11 cellular contexts compared by ENCODE assay signal in genomic region chr11:48170840-48171233, GRCh38. TPM values are rescaled to one million over a fixed set of nuclear protein-coding genes. Genes with fewer than 3 reads are reported as not detected.
DNase-seq lines count a peak whose midpoint lies in the region; ATAC-seq and TF ChIP-seq lines count a peak whose summit lies in the region.
"Had no signal": no experiment of that assay in that cellular context is flagged by ENCODE, and none has a peak within 500 bp of the region (broad histone marks: within the 10 kb centered on the region; RNA-seq: fewer than 3 reads in every experiment).

No MANE protein-coding gene starts in this region.

- no peak overlapping the region for H3K4me3 Mint-ChIP-seq in chondrocyte (ENCODE audit: unreplicated experiment)
- peak overlapping the region in 2 of 10 donors; percentile 18 to 21 for H3K4me3 Mint-ChIP-seq in naive thymus-derived CD4-positive, alpha-beta T cell

- POLR2A ChIA-PET in naive thymus-derived CD4-positive, alpha-beta T cell (lab: Charles Lee): no interaction called here

- WGBS in gastroesophageal sphincter (ENCODE audit: low coverage in 1 of 2), 2 donors: 71 to 80% methylated on average over 4 of the region's 4 CpGs

- no peak overlapping the region for H3K9ac ChIP-seq in BLaER1

- H3K9me3 ChIP-seq in BLaER1 (peaks cover 19% of the 10 kb centered on the region), gastroesophageal sphincter (no peaks in the 10 kb centered on the region)
- no peaks in the 10 kb centered on the region for H3K9me3 ChIP-seq in naive thymus-derived CD4-positive, alpha-beta T cell (ENCODE audit: control insufficient read depth in 2 of 3, low read length in 3 of 3)

- peak overlapping the region; percentile 90 for H3K27ac ChIP-seq in BLaER1
- H3K27ac ChIP-seq in naive thymus-derived CD4-positive, alpha-beta T cell (ENCODE audit: low read depth, low read length): no peak overlapping the region
- H3K27ac ChIP-seq in gastroesophageal sphincter: peak overlapping the region in 1 of 4 donors; percentile 24

- no peaks in the 10 kb centered on the region for H3K27me3 Mint-ChIP-seq in chondrocyte (ENCODE audit: low read depth)
- no peaks in the 10 kb centered on the region for H3K27me3 Mint-ChIP-seq in naive thymus-derived CD4-positive, alpha-beta T cell

- H3K4me3 ChIP-seq in BLaER1 (peak overlapping the region; percentile 37; the same call in 1 of the 2 replicates), gastroesophageal sphincter (no peak overlapping the region)
- H3K4me3 ChIP-seq in naive thymus-derived CD4-positive, alpha-beta T cell (ENCODE audit: low read length): no peak overlapping the region

- H3K36me3 Mint-ChIP-seq in chondrocyte (ENCODE audit: low read depth): peaks cover 7% of the 10 kb centered on the region
- H3K36me3 Mint-ChIP-seq in naive thymus-derived CD4-positive, alpha-beta T cell: peaks cover 0 to 27% (median 22%) of the 10 kb centered on the region in 5 donors

- H3K27me3 ChIP-seq in BLaER1: no peaks in the 10 kb centered on the region
- H3K27me3 ChIP-seq in naive thymus-derived CD4-positive, alpha-beta T cell (ENCODE audit: control insufficient read depth in 2 of 2, insufficient read depth in 2 of 2, low read length in 2 of 2): no peaks in the 10 kb centered on the region
- H3K27me3 ChIP-seq in gastroesophageal sphincter: no peaks in the 10 kb centered on the region

- peak; percentile 48 for ATAC-seq in HG02852 (IDR thresholded peaks at IDR 0.05; ENCODE audit: unreplicated experiment)
- no peak for ATAC-seq in naive thymus-derived CD4-positive, alpha-beta T cell
- no peak for ATAC-seq in GM18505 (IDR thresholded peaks at IDR 0.05; ENCODE audit: unreplicated experiment)
- ATAC-seq in gastroesophageal sphincter: no peak
- ATAC-seq in GM18873 (IDR thresholded peaks at IDR 0.05; ENCODE audit: low FRiP score, unreplicated experiment): no peak

- H3K36me3 ChIP-seq in BLaER1: peaks cover 6% of the 10 kb centered on the region
- peaks cover 0 to 26% (median 6%) of the 10 kb centered on the region in 3 experiments for H3K36me3 ChIP-seq in naive thymus-derived CD4-positive, alpha-beta T cell (ENCODE audit: control insufficient read depth in 2 of 3, insufficient read depth in 3 of 3, low read length in 3 of 3)
- no peaks in the 10 kb centered on the region for H3K36me3 ChIP-seq in gastroesophageal sphincter

- peak overlapping the region; percentile 27 for H3K27ac Mint-ChIP-seq in chondrocyte (ENCODE audit: unreplicated experiment)
- H3K27ac Mint-ChIP-seq in naive thymus-derived CD4-positive, alpha-beta T cell: peak overlapping the region in 7 of 9 donors; percentile 51 to 87 (median 81)

- H3K4me2 ChIP-seq in BLaER1: peak overlapping the region; percentile 89

- H3K9me3 Mint-ChIP-seq in chondrocyte (ENCODE audit: low read depth): no peaks in the 10 kb centered on the region
- peaks cover 0 to 2% (median 0%) of the 10 kb centered on the region in 11 donors for H3K9me3 Mint-ChIP-seq in naive thymus-derived CD4-positive, alpha-beta T cell

- CTCF ChIA-PET in naive thymus-derived CD4-positive, alpha-beta T cell (lab: Charles Lee): interaction anchor here (0.7 kb wide), 2 partner anchors 107 to 1783 kb away, joined by 3 read pairs; no protein-coding TSS in a partner anchor

- no peak for DNase-seq in chondrocyte (ENCODE audit: low spot score)
- peak in 3 of 9 donors; percentile 6 to 13 (median 8) for DNase-seq in naive thymus-derived CD4-positive, alpha-beta T cell
- DNase-seq in DMS 273 (lab: John Stamatoyannopoulos, UW; ENCODE audit: unreplicated experiment): no peak
- DNase-seq: head of caudate nucleus, NCI-H446 treated with DMSO at 0.1 percent for 48 hours had no signal

- no peaks in the 10 kb centered on the region for H4K20me1 ChIP-seq in BLaER1

- no peak for TF ChIP-seq EP300 in gastroesophageal sphincter (IDR thresholded peaks at IDR 0.05)

- H3K4me1 Mint-ChIP-seq in chondrocyte (ENCODE audit: low read depth): peaks cover 27% of the 10 kb centered on the region
- peaks cover 23 to 43% (median 35%) of the 10 kb centered on the region in 7 donors for H3K4me1 Mint-ChIP-seq in naive thymus-derived CD4-positive, alpha-beta T cell

- no peak for TF ChIP-seq CTCF in chondrocyte (IDR thresholded peaks at IDR 0.05)
- TF ChIP-seq CTCF in gastroesophageal sphincter (IDR thresholded peaks at IDR 0.05): no peak

- H3K4me1 ChIP-seq in BLaER1 (peaks cover 84% of the 10 kb centered on the region), gastroesophageal sphincter (peaks cover 0 to 31% (median 5%) of the 10 kb centered on the region in 3 donors)
- H3K4me1 ChIP-seq in naive thymus-derived CD4-positive, alpha-beta T cell (ENCODE audit: control insufficient read depth in 2 of 2, insufficient read depth in 2 of 2, low read length in 2 of 2): peaks cover 0 to 4% of the 10 kb centered on the region in 2 donors

- intact Hi-C loops in naive thymus-derived CD4-positive, alpha-beta T cell (cut with micrococcal nuclease): loop anchor here (5.0 to 10.0 kb wide), 2 partner anchors 1356 to 1824 kb away; no protein-coding TSS in a partner anchor

- no peak for TF ChIP-seq POLR2A in GM18505 (IDR thresholded peaks at IDR 0.05; ENCODE audit: borderline replicate concordance, extremely low read depth, insufficient read depth, insufficient read length)
- TF ChIP-seq POLR2A in gastroesophageal sphincter (IDR thresholded peaks at IDR 0.05): no peak

RNA-seq across cellular contexts. Expression of gene OR4B1, which starts 45.8 kb away (rescaled TPM):
- total RNA-seq in chondrocyte: not detected in 3 replicates
- not detected for total RNA-seq in naive thymus-derived CD4-positive, alpha-beta T cell
- not detected for polyA plus RNA-seq in naive thymus-derived CD4-positive, alpha-beta T cell
- not detected for total RNA-seq in gastroesophageal sphincter
- total RNA-seq: urinary bladder had no signal
- polyA plus RNA-seq: urinary bladder had no signal
